Comparison of ENCODE assay signal across 1 cellular context in the genomic region with DNA sequence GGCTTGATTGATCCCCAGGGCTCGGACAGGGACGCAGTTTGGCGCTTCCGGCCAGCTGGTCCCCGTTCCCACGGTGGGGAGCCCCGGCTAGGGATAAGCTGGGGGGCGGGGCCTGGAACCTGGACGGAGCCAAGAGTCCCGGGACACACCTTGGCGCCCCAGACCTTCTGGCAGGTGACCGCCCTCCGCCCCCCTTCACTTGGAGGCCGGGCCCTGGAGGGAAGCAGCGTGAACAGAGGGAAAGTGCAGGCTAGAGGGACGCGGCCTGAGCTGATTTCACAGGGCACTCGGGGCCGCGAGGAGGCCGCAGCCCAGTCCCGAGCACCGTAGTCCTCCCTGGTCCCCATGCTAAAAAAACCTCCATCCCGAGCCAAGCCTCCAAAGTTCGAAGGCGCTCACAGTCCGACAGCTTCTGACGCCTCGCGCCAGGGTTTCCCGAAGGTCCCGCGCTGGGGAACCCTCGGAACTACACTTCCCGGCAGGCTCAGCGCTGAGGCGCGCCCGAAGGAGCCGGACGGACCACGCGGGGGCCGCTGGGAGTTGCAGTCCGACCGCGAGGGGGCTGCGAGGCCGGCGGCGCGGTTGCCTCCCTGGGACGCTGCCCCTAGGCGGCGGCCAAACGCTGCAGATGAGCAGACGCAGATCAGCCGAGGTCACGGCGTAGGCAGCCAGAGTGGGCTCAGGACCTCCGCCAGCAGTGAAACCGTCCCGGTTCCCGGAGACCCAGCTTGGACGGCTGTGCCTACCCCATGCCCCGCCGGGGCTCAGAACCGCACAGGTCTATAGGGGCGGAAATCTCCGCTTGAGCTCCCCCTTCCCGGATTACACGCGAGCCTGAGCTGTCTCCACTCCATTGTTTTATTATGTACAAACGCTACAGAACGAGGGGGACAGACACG.
TF ChIP-seq lines count a peak whose summit lies in the region.

A gene with protein sequence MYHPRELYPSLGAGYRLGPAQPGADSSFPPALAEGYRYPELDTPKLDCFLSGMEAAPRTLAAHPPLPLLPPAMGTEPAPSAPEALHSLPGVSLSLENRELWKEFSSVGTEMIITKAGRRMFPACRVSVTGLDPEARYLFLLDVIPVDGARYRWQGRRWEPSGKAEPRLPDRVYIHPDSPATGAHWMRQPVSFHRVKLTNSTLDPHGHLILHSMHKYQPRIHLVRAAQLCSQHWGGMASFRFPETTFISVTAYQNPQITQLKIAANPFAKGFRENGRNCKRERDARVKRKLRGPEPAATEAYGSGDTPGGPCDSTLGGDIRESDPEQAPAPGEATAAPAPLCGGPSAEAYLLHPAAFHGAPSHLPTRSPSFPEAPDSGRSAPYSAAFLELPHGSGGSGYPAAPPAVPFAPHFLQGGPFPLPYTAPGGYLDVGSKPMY (minus strand): TSS at position 451 of the 899 bp plus-strand sequence. CDS start 731 bp downstream, outside the sequence.

TF ChIP-seq in K562, 482 proteins besides CTCF, POLR2A, EP300 and RAD21 (continued from another document and continues in another):
- TF ChIP-seq, protein P1, sequence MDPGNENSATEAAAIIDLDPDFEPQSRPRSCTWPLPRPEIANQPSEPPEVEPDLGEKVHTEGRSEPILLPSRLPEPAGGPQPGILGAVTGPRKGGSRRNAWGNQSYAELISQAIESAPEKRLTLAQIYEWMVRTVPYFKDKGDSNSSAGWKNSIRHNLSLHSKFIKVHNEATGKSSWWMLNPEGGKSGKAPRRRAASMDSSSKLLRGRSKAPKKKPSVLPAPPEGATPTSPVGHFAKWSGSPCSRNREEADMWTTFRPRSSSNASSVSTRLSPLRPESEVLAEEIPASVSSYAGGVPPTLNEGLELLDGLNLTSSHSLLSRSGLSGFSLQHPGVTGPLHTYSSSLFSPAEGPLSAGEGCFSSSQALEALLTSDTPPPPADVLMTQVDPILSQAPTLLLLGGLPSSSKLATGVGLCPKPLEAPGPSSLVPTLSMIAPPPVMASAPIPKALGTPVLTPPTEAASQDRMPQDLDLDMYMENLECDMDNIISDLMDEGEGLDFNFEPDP (CRISPR knock-in tag; IDR thresholded peaks at IDR 0.05): no peak
- TF ChIP-seq CEBPG (CRISPR knock-in tag; IDR thresholded peaks at IDR 0.05) (no peak), CEBPG (tag; conservative IDR thresholded peaks at IDR 0.05 in 1 of 2, IDR thresholded peaks at IDR 0.05 in 1 of 2) (no peak), SP2 (IDR thresholded peaks at IDR 0.05; ENCODE audit: extremely low read depth, low read depth, low read length, poor library complexity, severe bottlenecking) (no peak), CHCHD3 (CRISPR knock-in tag; IDR thresholded peaks at IDR 0.05) (0 out of 2 replicates have a peak, but pooled peaks have one; percentile 59), FOXA1 (IDR thresholded peaks at IDR 0.05; ENCODE audit: borderline replicate concordance) (no peak), KAT2B (IDR thresholded peaks at IDR 0.05; ENCODE audit: low read depth, low read length) (no peak), SMARCE1 (IDR thresholded peaks at IDR 0.05) (no peak), MYNN (IDR thresholded peaks at IDR 0.05) (no peak; the same call in 1 of the 2 replicates), MYNN (CRISPR knock-in tag; IDR thresholded peaks at IDR 0.05) (no peak), TEAD1 (CRISPR knock-in tag; IDR thresholded peaks at IDR 0.05) (no peak; a peak in 1 of 4 replicates), ARID1B (IDR thresholded peaks at IDR 0.05) (no peak), NRF1 (conservative IDR thresholded peaks at IDR 0.05 in 1 of 2, IDR thresholded peaks at IDR 0.05 in 1 of 2) (peak; percentile 53 to 64), ADNP (tag; IDR thresholded peaks at IDR 0.05) (no peak), ZNF584 (CRISPR knock-in tag; IDR thresholded peaks at IDR 0.05; ENCODE audit: low read depth) (peak; percentile 91), XRCC5 (IDR thresholded peaks at IDR 0.05; ENCODE audit: low read depth, low read length) (0 out of 2 replicates have a peak, but pooled peaks have one; percentile 19), DDX20 (tag; IDR thresholded peaks at IDR 0.05; ENCODE audit: low read depth) (no peak), PTBP1 (IDR thresholded peaks at IDR 0.05; ENCODE audit: low read depth, low read length) (no peak), FIP1L1 (IDR thresholded peaks at IDR 0.05; ENCODE audit: low read depth, low read length, poor library complexity, severe bottlenecking) (peak; percentile 77), WHSC1 (IDR thresholded peaks at IDR 0.05; ENCODE audit: low read length) (no peak), SMC3 (conservative IDR thresholded peaks at IDR 0.05; ENCODE audit: insufficient read depth, low read depth, low read length) (peak; percentile 54), RBM15 (IDR thresholded peaks at IDR 0.05; ENCODE audit: insufficient read depth, low read length) (no peak), ELF2 (CRISPR knock-in tag; IDR thresholded peaks at IDR 0.05) (no peak), ZFX (CRISPR knock-in tag; IDR thresholded peaks at IDR 0.05) (peak; percentile 52), C11orf30 (IDR thresholded peaks at IDR 0.05; ENCODE audit: low read depth) (no peak), PHB (CRISPR knock-in tag; IDR thresholded peaks at IDR 0.05) (no peak), MIER1 (IDR thresholded peaks at IDR 0.05; ENCODE audit: low read depth) (no peak; the same call in 1 of the 2 replicates), CSDE1 (IDR thresholded peaks at IDR 0.05) (no peak), ETV1 (tag; conservative IDR thresholded peaks at IDR 0.05; ENCODE audit: low read depth) (no peak), MXI1 (IDR thresholded peaks at IDR 0.05; ENCODE audit: low read depth, low read length) (no peak), SMAD4 (CRISPR knock-in tag; conservative IDR thresholded peaks at IDR 0.05) (peak; percentile 48; the same call in 1 of the 2 replicates), CC2D1A (IDR thresholded peaks at IDR 0.05) (no peak), PHB2 (IDR thresholded peaks at IDR 0.05; ENCODE audit: low read depth) (no peak), ZNF75A (CRISPR knock-in tag; IDR thresholded peaks at IDR 0.05) (no peak), JUN (IDR thresholded peaks at IDR 0.05; ENCODE audit: borderline replicate concordance, low read depth, low read length) (peak; percentile 48; the same call in 1 of the 2 replicates), JUN (CRISPR knock-in tag; IDR thresholded peaks at IDR 0.05; ENCODE audit: borderline replicate concordance) (no peak)
- TF ChIP-seq, protein P2, sequence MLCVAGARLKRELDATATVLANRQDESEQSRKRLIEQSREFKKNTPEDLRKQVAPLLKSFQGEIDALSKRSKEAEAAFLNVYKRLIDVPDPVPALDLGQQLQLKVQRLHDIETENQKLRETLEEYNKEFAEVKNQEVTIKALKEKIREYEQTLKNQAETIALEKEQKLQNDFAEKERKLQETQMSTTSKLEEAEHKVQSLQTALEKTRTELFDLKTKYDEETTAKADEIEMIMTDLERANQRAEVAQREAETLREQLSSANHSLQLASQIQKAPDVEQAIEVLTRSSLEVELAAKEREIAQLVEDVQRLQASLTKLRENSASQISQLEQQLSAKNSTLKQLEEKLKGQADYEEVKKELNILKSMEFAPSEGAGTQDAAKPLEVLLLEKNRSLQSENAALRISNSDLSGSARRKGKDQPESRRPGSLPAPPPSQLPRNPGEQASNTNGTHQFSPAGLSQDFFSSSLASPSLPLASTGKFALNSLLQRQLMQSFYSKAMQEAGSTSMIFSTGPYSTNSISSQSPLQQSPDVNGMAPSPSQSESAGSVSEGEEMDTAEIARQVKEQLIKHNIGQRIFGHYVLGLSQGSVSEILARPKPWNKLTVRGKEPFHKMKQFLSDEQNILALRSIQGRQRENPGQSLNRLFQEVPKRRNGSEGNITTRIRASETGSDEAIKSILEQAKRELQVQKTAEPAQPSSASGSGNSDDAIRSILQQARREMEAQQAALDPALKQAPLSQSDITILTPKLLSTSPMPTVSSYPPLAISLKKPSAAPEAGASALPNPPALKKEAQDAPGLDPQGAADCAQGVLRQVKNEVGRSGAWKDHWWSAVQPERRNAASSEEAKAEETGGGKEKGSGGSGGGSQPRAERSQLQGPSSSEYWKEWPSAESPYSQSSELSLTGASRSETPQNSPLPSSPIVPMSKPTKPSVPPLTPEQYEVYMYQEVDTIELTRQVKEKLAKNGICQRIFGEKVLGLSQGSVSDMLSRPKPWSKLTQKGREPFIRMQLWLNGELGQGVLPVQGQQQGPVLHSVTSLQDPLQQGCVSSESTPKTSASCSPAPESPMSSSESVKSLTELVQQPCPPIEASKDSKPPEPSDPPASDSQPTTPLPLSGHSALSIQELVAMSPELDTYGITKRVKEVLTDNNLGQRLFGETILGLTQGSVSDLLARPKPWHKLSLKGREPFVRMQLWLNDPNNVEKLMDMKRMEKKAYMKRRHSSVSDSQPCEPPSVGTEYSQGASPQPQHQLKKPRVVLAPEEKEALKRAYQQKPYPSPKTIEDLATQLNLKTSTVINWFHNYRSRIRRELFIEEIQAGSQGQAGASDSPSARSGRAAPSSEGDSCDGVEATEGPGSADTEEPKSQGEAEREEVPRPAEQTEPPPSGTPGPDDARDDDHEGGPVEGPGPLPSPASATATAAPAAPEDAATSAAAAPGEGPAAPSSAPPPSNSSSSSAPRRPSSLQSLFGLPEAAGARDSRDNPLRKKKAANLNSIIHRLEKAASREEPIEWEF (CRISPR knock-in tag; IDR thresholded peaks at IDR 0.05): no peak
- TF ChIP-seq, protein P3, sequence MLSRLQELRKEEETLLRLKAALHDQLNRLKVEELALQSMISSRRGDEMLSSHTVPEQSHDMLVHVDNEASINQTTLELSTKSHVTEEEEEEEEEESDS (CRISPR knock-in tag; IDR thresholded peaks at IDR 0.05): no peak
- TF ChIP-seq, protein P4, sequence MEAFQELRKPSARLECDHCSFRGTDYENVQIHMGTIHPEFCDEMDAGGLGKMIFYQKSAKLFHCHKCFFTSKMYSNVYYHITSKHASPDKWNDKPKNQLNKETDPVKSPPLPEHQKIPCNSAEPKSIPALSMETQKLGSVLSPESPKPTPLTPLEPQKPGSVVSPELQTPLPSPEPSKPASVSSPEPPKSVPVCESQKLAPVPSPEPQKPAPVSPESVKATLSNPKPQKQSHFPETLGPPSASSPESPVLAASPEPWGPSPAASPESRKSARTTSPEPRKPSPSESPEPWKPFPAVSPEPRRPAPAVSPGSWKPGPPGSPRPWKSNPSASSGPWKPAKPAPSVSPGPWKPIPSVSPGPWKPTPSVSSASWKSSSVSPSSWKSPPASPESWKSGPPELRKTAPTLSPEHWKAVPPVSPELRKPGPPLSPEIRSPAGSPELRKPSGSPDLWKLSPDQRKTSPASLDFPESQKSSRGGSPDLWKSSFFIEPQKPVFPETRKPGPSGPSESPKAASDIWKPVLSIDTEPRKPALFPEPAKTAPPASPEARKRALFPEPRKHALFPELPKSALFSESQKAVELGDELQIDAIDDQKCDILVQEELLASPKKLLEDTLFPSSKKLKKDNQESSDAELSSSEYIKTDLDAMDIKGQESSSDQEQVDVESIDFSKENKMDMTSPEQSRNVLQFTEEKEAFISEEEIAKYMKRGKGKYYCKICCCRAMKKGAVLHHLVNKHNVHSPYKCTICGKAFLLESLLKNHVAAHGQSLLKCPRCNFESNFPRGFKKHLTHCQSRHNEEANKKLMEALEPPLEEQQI (IDR thresholded peaks at IDR 0.05): no peak
- TF ChIP-seq, protein P5, sequence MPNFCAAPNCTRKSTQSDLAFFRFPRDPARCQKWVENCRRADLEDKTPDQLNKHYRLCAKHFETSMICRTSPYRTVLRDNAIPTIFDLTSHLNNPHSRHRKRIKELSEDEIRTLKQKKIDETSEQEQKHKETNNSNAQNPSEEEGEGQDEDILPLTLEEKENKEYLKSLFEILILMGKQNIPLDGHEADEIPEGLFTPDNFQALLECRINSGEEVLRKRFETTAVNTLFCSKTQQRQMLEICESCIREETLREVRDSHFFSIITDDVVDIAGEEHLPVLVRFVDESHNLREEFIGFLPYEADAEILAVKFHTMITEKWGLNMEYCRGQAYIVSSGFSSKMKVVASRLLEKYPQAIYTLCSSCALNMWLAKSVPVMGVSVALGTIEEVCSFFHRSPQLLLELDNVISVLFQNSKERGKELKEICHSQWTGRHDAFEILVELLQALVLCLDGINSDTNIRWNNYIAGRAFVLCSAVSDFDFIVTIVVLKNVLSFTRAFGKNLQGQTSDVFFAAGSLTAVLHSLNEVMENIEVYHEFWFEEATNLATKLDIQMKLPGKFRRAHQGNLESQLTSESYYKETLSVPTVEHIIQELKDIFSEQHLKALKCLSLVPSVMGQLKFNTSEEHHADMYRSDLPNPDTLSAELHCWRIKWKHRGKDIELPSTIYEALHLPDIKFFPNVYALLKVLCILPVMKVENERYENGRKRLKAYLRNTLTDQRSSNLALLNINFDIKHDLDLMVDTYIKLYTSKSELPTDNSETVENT (CRISPR knock-in tag; IDR thresholded peaks at IDR 0.05): peak; percentile 53; the same call in 1 of the 2 replicates
- TF ChIP-seq, protein P6, sequence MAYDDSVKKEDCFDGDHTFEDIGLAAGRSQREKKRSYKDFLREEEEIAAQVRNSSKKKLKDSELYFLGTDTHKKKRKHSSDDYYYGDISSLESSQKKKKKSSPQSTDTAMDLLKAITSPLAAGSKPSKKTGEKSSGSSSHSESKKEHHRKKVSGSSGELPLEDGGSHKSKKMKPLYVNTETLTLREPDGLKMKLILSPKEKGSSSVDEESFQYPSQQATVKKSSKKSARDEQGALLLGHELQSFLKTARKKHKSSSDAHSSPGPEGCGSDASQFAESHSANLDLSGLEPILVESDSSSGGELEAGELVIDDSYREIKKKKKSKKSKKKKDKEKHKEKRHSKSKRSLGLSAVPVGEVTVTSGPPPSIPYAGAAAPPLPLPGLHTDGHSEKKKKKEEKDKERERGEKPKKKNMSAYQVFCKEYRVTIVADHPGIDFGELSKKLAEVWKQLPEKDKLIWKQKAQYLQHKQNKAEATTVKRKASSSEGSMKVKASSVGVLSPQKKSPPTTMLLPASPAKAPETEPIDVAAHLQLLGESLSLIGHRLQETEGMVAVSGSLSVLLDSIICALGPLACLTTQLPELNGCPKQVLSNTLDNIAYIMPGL (CRISPR knock-in tag; IDR thresholded peaks at IDR 0.05): peak; percentile 87; the same call in 1 of the 2 replicates
- TF ChIP-seq, protein P7, sequence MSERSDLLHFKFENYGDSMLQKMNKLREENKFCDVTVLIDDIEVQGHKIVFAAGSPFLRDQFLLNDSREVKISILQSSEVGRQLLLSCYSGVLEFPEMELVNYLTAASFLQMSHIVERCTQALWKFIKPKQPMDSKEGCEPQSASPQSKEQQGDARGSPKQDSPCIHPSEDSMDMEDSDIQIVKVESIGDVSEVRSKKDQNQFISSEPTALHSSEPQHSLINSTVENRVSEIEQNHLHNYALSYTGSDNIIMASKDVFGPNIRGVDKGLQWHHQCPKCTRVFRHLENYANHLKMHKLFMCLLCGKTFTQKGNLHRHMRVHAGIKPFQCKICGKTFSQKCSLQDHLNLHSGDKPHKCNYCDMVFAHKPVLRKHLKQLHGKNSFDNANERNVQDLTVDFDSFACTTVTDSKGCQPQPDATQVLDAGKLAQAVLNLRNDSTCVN (CRISPR knock-in tag; IDR thresholded peaks at IDR 0.05): no peak
- TF ChIP-seq, protein P8, sequence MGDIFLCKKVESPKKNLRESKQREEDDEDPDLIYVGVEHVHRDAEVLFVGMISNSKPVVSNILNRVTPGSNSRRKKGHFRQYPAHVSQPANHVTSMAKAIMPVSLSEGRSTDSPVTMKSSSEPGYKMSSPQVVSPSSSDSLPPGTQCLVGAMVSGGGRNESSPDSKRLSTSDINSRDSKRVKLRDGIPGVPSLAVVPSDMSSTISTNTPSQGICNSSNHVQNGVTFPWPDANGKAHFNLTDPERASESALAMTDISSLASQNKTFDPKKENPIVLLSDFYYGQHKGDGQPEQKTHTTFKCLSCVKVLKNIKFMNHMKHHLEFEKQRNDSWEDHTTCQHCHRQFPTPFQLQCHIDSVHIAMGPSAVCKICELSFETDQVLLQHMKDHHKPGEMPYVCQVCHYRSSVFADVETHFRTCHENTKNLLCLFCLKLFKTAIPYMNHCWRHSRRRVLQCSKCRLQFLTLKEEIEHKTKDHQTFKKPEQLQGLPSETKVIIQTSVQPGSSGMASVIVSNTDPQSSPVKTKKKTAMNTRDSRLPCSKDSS (IDR thresholded peaks at IDR 0.05; ENCODE audit: low read depth, partially characterized antibody): no peak
